In the genomic region with DNA sequence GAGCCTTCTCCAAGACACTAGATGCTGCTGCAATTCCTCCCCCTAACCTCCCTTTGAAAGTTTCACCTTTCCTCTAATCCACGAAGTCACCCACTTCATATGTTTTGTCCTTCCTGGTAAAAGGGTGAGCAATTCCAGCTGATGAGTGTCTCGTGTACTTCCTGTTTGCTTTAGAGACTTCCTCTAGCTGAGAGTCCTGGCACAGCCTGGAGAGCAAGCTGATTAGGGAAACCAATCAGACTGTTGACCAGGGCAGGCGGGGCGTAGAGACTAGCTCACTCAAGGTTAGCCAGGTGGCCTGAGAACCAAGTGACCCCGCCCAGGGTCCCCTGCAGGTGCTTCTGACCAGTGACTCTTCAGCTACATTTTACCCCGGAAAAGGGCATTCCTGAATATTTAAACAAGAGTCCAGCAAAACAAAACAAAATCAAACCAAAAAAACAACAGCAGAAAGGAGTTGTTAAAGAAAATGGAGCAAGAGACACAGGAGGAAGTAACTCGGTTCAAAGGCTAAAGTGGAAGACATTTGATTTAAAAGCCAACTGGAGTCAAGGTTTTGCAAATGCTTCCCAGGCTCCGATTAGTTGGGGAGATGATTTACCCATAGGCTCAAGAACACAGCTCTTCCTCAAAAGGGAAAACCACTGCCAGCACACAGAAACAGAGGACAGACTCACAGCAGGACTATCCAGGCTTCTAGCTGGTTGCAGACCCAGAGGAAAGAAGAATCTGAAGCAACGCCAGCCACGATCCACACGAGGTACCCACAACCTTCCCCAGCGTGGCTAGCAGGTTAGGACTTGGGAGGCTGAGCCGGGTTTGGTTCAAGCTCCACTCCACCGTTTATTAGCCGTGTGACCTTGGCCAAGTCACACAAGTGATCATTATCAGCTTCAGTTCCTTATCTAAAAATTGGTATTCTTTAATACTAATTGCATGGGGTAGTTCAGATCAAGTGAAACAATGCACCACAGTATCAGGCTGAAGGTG, we compare ENCODE assay signal across 9 cellular contexts. TPM values are rescaled to one million over a fixed set of nuclear protein-coding genes. Genes with fewer than 3 reads are reported as not detected.
DNase-seq lines count a peak whose midpoint lies in the region; ATAC-seq, FAIRE-seq and TF ChIP-seq lines count a peak whose summit lies in the region.
"Had no signal": no experiment of that assay in that cellular context is flagged by ENCODE, and none has a peak within 500 bp of the region (broad histone marks: within the 10 kb centered on the region; RNA-seq: fewer than 3 reads in every experiment).

No MANE protein-coding gene starts in this region.

- no peaks in the 10 kb centered on the region for H3K9me3 Mint-ChIP-seq in endothelial cell (ENCODE audit: unreplicated experiment)

- FAIRE-seq in RCC 7860 (lab: Jason Lieb, UNC), result peak; percentile 48

- no peaks in the 10 kb centered on the region for H3K9me3 ChIP-seq in muscle layer of duodenum (ENCODE audit: control insufficient read depth in 1 of 2, low read length in 2 of 2)

- H3K4me3 ChIP-seq in muscle layer of duodenum (ENCODE audit: low read depth in 1 of 2, low read length in 2 of 2), result peak overlapping the region in 1 of 2 donors; percentile 5

- H3K27ac ChIP-seq in muscle layer of duodenum (ENCODE audit: low read length), result peak overlapping the region; percentile 66

- H3K27me3 ChIP-seq in muscle layer of duodenum (ENCODE audit: low read depth, low read length), result no peaks in the 10 kb centered on the region

- peaks cover 3 to 4% of the 10 kb centered on the region in 2 donors for H3K36me3 ChIP-seq in muscle layer of duodenum (ENCODE audit: control insufficient read depth in 1 of 2, insufficient read depth in 2 of 2, low read length in 2 of 2)

- TF ChIP-seq CTCF in endothelial cell (IDR thresholded peaks at IDR 0.05; ENCODE audit: unreplicated experiment), result no peak

- H3K4me3 Mint-ChIP-seq in endothelial cell (ENCODE audit: unreplicated experiment), result peak overlapping the region; percentile 45

- peaks cover 35 to 55% of the 10 kb centered on the region in 2 donors for H3K4me1 ChIP-seq in muscle layer of duodenum (ENCODE audit: control insufficient read depth in 1 of 2, insufficient read depth in 2 of 2, low read length in 2 of 2)

- H3K27me3 Mint-ChIP-seq in endothelial cell (ENCODE audit: unreplicated experiment), result peaks cover 8% of the 10 kb centered on the region

- ATAC-seq in GM21447 (IDR thresholded peaks at IDR 0.05; ENCODE audit: unreplicated experiment), result no peak
- ATAC-seq in GM18858 (IDR thresholded peaks at IDR 0.05; ENCODE audit: unreplicated experiment), result no peak

- peaks cover 10% of the 10 kb centered on the region for H3K36me3 Mint-ChIP-seq in endothelial cell (ENCODE audit: low read depth, unreplicated experiment)

- H3K27ac Mint-ChIP-seq in endothelial cell (ENCODE audit: unreplicated experiment), result peak overlapping the region; percentile 93

- H3K4me1 Mint-ChIP-seq in endothelial cell (ENCODE audit: unreplicated experiment), result peaks cover 60% of the 10 kb centered on the region

- DNase-seq in NCI-H1092 treated with DMSO at 0.1 percent for 48 hours (lab: John Stamatoyannopoulos, UW) (peak; percentile 13), NCI-H1092 (lab: John Stamatoyannopoulos, UW) (no peak), RCC 7860 (ENCODE audit: low spot score) (peak; percentile 47), endothelial cell (ENCODE audit: low spot score) (no peak), activated gamma-delta T cell treated with Interleukin-2 at 50 U/mL for 16 hours (no peak)

RNA-seq across cellular contexts. Expression of a gene that starts 13.4 kb away (rescaled TPM):
- total RNA-seq in endothelial cell (ENCODE audit: unreplicated experiment), result not detected
- total RNA-seq: T-helper 1 cell treated with Interleukin-12 subunit alpha and Interleukin-12 subunit beta and Interleukin-4 antibody, amounts not matched to agents 30 ng/mL and 1 ng/mL, for 36 hours had no signal

RNA-seq across cellular contexts. Expression of a gene that starts 14.8 kb away (rescaled TPM):
- total RNA-seq in endothelial cell (ENCODE audit: unreplicated experiment), result 22.8 TPM

RNA-seq across cellular contexts. Expression of a gene that starts 18.8 kb away (rescaled TPM):
- total RNA-seq in endothelial cell (ENCODE audit: unreplicated experiment), result 144 TPM

RNA-seq across cellular contexts. Expression of a gene that starts 23.4 kb away (rescaled TPM):
- 0.41 TPM for total RNA-seq in endothelial cell (ENCODE audit: unreplicated experiment)

RNA-seq across cellular contexts. Expression of a gene that starts 37.7 kb away (rescaled TPM):
- 1.3 TPM for total RNA-seq in endothelial cell (ENCODE audit: unreplicated experiment)
- total RNA-seq: T-helper 1 cell treated with Interleukin-12 subunit alpha and Interleukin-12 subunit beta and Interleukin-4 antibody, amounts not matched to agents 30 ng/mL and 1 ng/mL, for 36 hours had no signal

Comparison
In these comparisons a context has a peak if more than half of its experiments do, and no peak if none do; other contexts are left out.
1. DNase-seq: peak in NCI-H1092 treated with DMSO at 0.1 percent for 48 hours (single experiment) and RCC 7860 (single experiment); none in NCI-H1092 (single experiment), endothelial cell (single experiment) and activated gamma-delta T cell treated with Interleukin-2 at 50 U/mL for 16 hours (single experiment).